13 cellular contexts compared by ENCODE assay signal in genomic region chr5:135396459-135397055, GRCh38. TPM values are rescaled to one million over a fixed set of nuclear protein-coding genes. Genes with fewer than 3 reads are reported as not detected.
DNase-seq lines count a peak whose midpoint lies in the region; ATAC-seq, FAIRE-seq and TF ChIP-seq lines count a peak whose summit lies in the region.
"Had no signal": no experiment of that assay in that cellular context is flagged by ENCODE, and none has a peak within 500 bp of the region (broad histone marks: within the 10 kb centered on the region; RNA-seq: fewer than 3 reads in every experiment).

No MANE protein-coding gene starts in this region.

- H3K9me3 ChIP-seq in OCI-LY1 (ENCODE audit: low read length) (no peaks in the 10 kb centered on the region), psoas muscle (no peaks in the 10 kb centered on the region), BE2C (no peaks in the 10 kb centered on the region)
- H3K9me3 ChIP-seq: mucosa of descending colon, tibial nerve had no signal

- H3K27ac ChIP-seq in OCI-LY1 (ENCODE audit: low read depth, low read length, poor library complexity, severe bottlenecking) (no peak overlapping the region), psoas muscle (peak overlapping the region; percentile 58)

- no peaks in the 10 kb centered on the region for H3K9me3 Mint-ChIP-seq in activated CD4-positive, alpha-beta T cell treated with anti-CD3 and anti-CD28 coated beads, Interleukin-2, amount 10 ng/mL, durations not matched to agents 24 days and 14 days

- H3K27me3 Mint-ChIP-seq in activated CD4-positive, alpha-beta T cell treated with anti-CD3 and anti-CD28 coated beads, Interleukin-2, amount 10 ng/mL, durations not matched to agents 24 days and 14 days, result no peaks in the 10 kb centered on the region

- no peak overlapping the region for H3K27ac Mint-ChIP-seq in activated CD4-positive, alpha-beta T cell treated with anti-CD3 and anti-CD28 coated beads, Interleukin-2, amount 10 ng/mL, durations not matched to agents 24 days and 14 days

- no peak overlapping the region for H3K4me3 Mint-ChIP-seq in activated CD4-positive, alpha-beta T cell treated with anti-CD3 and anti-CD28 coated beads, Interleukin-2, amount 10 ng/mL, durations not matched to agents 24 days and 14 days

- H3K4me3 ChIP-seq in OCI-LY1 (ENCODE audit: low read depth, low read length, poor library complexity, severe bottlenecking) (peak overlapping the region; percentile 93), psoas muscle (no peak overlapping the region), BE2C (ENCODE audit: low read depth, low read length) (no peak overlapping the region)
- H3K4me3 ChIP-seq: mucosa of descending colon had no signal

- DNase-seq in activated CD4-positive, alpha-beta T cell treated with anti-CD3 and anti-CD28 coated beads, Interleukin-2, amount 10 ng/mL, durations not matched to agents 24 days and 14 days, result peak; percentile 55
- no peak for DNase-seq in activated CD4-positive, alpha-beta T cell treated with anti-CD3 and anti-CD28 coated beads for 48 hours
- DNase-seq in psoas muscle (no peak), BE2C (no peak), GM12891 (ENCODE audit: insufficient read length, low spot score) (no peak), epidermal melanocyte (ENCODE audit: insufficient read length, low spot score) (no peak)
- DNase-seq: effector memory CD4-positive, alpha-beta T cell; hippocampal formation; mucosa of descending colon had no signal

- FAIRE-seq in GM12891 (lab: Jason Lieb, UNC), result no peak

- H3K9me2 ChIP-seq in OCI-LY1 (ENCODE audit: low read depth, low read length), result no peaks in the 10 kb centered on the region

- no peaks in the 10 kb centered on the region for H4K20me1 ChIP-seq in OCI-LY1 (ENCODE audit: insufficient read depth, low read length)

- H3K79me2 ChIP-seq in OCI-LY1 (ENCODE audit: insufficient read depth, low read length), result peaks cover 72% of the 10 kb centered on the region

- peak; percentile 40 for ATAC-seq in esophagus mucosa
- ATAC-seq in psoas muscle, result no peak
- ATAC-seq: mucosa of descending colon had no signal

- intact Hi-C loops in activated CD4-positive, alpha-beta T cell treated with anti-CD3 and anti-CD28 coated beads, Interleukin-2, amount 10 ng/mL, durations not matched to agents 24 days and 14 days (cut with micrococcal nuclease), result loop anchor here (5.0 kb wide), 1 partner anchor 34 kb away; no protein-coding TSS in a partner anchor
- intact Hi-C loops in psoas muscle (cut with DNase I), result no loop called here

- H3F3A ChIP-seq in OCI-LY1 (ENCODE audit: insufficient read depth, low read length), result no peaks in the 10 kb centered on the region

- H3K36me3 Mint-ChIP-seq in activated CD4-positive, alpha-beta T cell treated with anti-CD3 and anti-CD28 coated beads, Interleukin-2, amount 10 ng/mL, durations not matched to agents 24 days and 14 days (ENCODE audit: low read depth), result peaks cover 39% of the 10 kb centered on the region

- H3K27me3 ChIP-seq in OCI-LY1 (ENCODE audit: insufficient read depth, low read length), result no peaks in the 10 kb centered on the region
- no peaks in the 10 kb centered on the region for H3K27me3 ChIP-seq in psoas muscle (ENCODE audit: insufficient read depth in 3 of 3, low read length in 2 of 3)
- H3K27me3 ChIP-seq in BE2C, result no peaks in the 10 kb centered on the region
- H3K27me3 ChIP-seq: tibial nerve had no signal

- peaks cover 24% of the 10 kb centered on the region; the same call in 1 of the 2 replicates for H3K36me3 ChIP-seq in OCI-LY1 (ENCODE audit: insufficient read depth, low read length)
- no peaks in the 10 kb centered on the region for H3K36me3 ChIP-seq in psoas muscle (ENCODE audit: insufficient read depth in 1 of 2, low read depth in 1 of 2)
- peaks cover 24% of the 10 kb centered on the region for H3K36me3 ChIP-seq in BE2C
- H3K36me3 ChIP-seq: tibial nerve had no signal

- WGBS in psoas muscle, 3 donors, result 73 to 91% (median 83%) methylated on average over 4 of the region's 4 CpGs

- peaks cover 68% of the 10 kb centered on the region for H3K4me1 Mint-ChIP-seq in activated CD4-positive, alpha-beta T cell treated with anti-CD3 and anti-CD28 coated beads, Interleukin-2, amount 10 ng/mL, durations not matched to agents 24 days and 14 days

- TF ChIP-seq CTCF in OCI-LY1 (IDR thresholded peaks at IDR 0.05; ENCODE audit: low read length), result no peak
- no peak for TF ChIP-seq CTCF in psoas muscle (IDR thresholded peaks at IDR 0.05)
- TF ChIP-seq CTCF in BE2C (IDR thresholded peaks at IDR 0.05; ENCODE audit: low read depth, low read length), result no peak

- H3K4me1 ChIP-seq in OCI-LY1 (ENCODE audit: insufficient read depth, low read length, severe bottlenecking) (peaks cover 42% of the 10 kb centered on the region), psoas muscle (peaks cover 63% of the 10 kb centered on the region), BE2C (peaks cover 6% of the 10 kb centered on the region)

- H3K9ac ChIP-seq in OCI-LY1 (ENCODE audit: low read length), result peak overlapping the region; percentile 95; the same call in 1 of the 2 replicates

- H3K4me2 ChIP-seq in OCI-LY1 (ENCODE audit: low read length), result peak overlapping the region; percentile 86

- H2AFZ ChIP-seq in OCI-LY1 (ENCODE audit: low read length), result no peak overlapping the region

- TF ChIP-seq POLR2A in GM12891 (IDR thresholded peaks at IDR 0.05; ENCODE audit: low read depth, low read length), result no peak

TF ChIP-seq in GM12891, 5 proteins besides CTCF, POLR2A, EP300 and RAD21:
- TF ChIP-seq TAF1 (IDR thresholded peaks at IDR 0.05; ENCODE audit: low read depth, low read length) (no peak), PAX5 (IDR thresholded peaks at IDR 0.05; ENCODE audit: insufficient read depth, low read length, severe bottlenecking) (no peak), POU2F2 (IDR thresholded peaks at IDR 0.05; ENCODE audit: low read depth, low read length) (no peak), SPI1 (IDR thresholded peaks at IDR 0.05; ENCODE audit: low read depth, low read length) (no peak)
TF ChIP-seq in GM12891: peak in this region for 0.

RNA-seq across cellular contexts. Expression of gene MACROH2A1, which starts 2.5 kb away (rescaled TPM):
- 282 and 289 TPM in 2 replicates for total RNA-seq in activated CD4-positive, alpha-beta T cell treated with anti-CD3 and anti-CD28 coated beads, Interleukin-2, amount 10 ng/mL, durations not matched to agents 24 days and 14 days
- total RNA-seq in esophagus mucosa (196 TPM), psoas muscle (100 to 1,000 TPM in 1 of 4 donors, 10 to 100 TPM in 3; 57.8 to 108 (median 81.5) TPM)
- 100 to 1,000 TPM in 2 of 3 donors, 10 to 100 TPM in 1; 73.1 to 127 (median 125) TPM for polyA plus RNA-seq in psoas muscle
- polyA plus RNA-seq in BE2C (2012; ENCODE audit: insufficient read depth, insufficient read length, low read depth), result 244 TPM
- polyA plus RNA-seq in GM12891 (2012; ENCODE audit: low read depth, missing spikeins), result 86.5 TPM

RNA-seq across cellular contexts. Expression of gene DCANP1, which starts 50.6 kb away (rescaled TPM):
- total RNA-seq in activated CD4-positive, alpha-beta T cell treated with anti-CD3 and anti-CD28 coated beads, Interleukin-2, amount 10 ng/mL, durations not matched to agents 24 days and 14 days, result not detected in 2 replicates
- total RNA-seq in esophagus mucosa, result not detected
- not detected for total RNA-seq in psoas muscle
- polyA plus RNA-seq in psoas muscle, result under 1 TPM in 1 of 3 donors, not detected in 2; 0.01 TPM
- polyA plus RNA-seq in BE2C (2012; ENCODE audit: insufficient read depth, insufficient read length, low read depth), result not detected
- not detected for polyA plus RNA-seq in GM12891 (2012; ENCODE audit: low read depth, missing spikeins)
- total RNA-seq: A673, mucosa of descending colon, tibial nerve had no signal

RNA-seq across cellular contexts. Expression of gene TIFAB, which starts 55.6 kb away (rescaled TPM):
- not detected in 2 replicates for total RNA-seq in activated CD4-positive, alpha-beta T cell treated with anti-CD3 and anti-CD28 coated beads, Interleukin-2, amount 10 ng/mL, durations not matched to agents 24 days and 14 days
- not detected for total RNA-seq in esophagus mucosa
- not detected for total RNA-seq in psoas muscle
- polyA plus RNA-seq in psoas muscle, result under 1 TPM in 1 of 3 donors, not detected in 2; under 0.01 TPM
- polyA plus RNA-seq in BE2C (2012; ENCODE audit: insufficient read depth, insufficient read length, low read depth), result not detected
- polyA plus RNA-seq in GM12891 (2012; ENCODE audit: low read depth, missing spikeins), result not detected
- total RNA-seq: A673, tibial nerve had no signal
